In genomic region chr16:57900796-57901479, GRCh38 we compare ENCODE assay signal across 2 cellular contexts.
TF ChIP-seq lines count a peak whose summit lies in the region.

No MANE protein-coding gene starts in this region.

TF ChIP-seq in IMR-90, 13 proteins besides CTCF, POLR2A, EP300 and RAD21 (continued from another document):
- TF ChIP-seq CHD1 (IDR thresholded peaks at IDR 0.05; ENCODE audit: low read depth, low read length): no peak
- no peak for TF ChIP-seq RFX5 (IDR thresholded peaks at IDR 0.05; ENCODE audit: low read depth, low read length)
- no peak for TF ChIP-seq NFE2L2 (IDR thresholded peaks at IDR 0.05; ENCODE audit: low read depth, low read length)
- TF ChIP-seq MXI1 (IDR thresholded peaks at IDR 0.05; ENCODE audit: borderline replicate concordance, low read depth, low read length): no peak
- TF ChIP-seq CEBPB (IDR thresholded peaks at IDR 0.05; ENCODE audit: low read depth, low read length): no peak
- no peak for TF ChIP-seq USF2 (IDR thresholded peaks at IDR 0.05; ENCODE audit: low read depth, low read length)
- no peak for TF ChIP-seq MAZ (IDR thresholded peaks at IDR 0.05; ENCODE audit: borderline replicate concordance, low read depth, low read length)
- no peak for TF ChIP-seq FOS (IDR thresholded peaks at IDR 0.05; ENCODE audit: low read depth, low read length)

TF ChIP-seq in WTC11, 78 proteins besides CTCF, POLR2A, EP300 and RAD21:
- TF ChIP-seq PRDM15 (CRISPR knock-in tag; IDR thresholded peaks at IDR 0.05): 0 out of 2 replicates have a peak, but pooled peaks have one; percentile 20
- TF ChIP-seq, protein P1, sequence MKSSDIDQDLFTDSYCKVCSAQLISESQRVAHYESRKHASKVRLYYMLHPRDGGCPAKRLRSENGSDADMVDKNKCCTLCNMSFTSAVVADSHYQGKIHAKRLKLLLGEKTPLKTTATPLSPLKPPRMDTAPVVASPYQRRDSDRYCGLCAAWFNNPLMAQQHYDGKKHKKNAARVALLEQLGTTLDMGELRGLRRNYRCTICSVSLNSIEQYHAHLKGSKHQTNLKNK (CRISPR knock-in tag; IDR thresholded peaks at IDR 0.05): no peak
- TF ChIP-seq, protein P2, sequence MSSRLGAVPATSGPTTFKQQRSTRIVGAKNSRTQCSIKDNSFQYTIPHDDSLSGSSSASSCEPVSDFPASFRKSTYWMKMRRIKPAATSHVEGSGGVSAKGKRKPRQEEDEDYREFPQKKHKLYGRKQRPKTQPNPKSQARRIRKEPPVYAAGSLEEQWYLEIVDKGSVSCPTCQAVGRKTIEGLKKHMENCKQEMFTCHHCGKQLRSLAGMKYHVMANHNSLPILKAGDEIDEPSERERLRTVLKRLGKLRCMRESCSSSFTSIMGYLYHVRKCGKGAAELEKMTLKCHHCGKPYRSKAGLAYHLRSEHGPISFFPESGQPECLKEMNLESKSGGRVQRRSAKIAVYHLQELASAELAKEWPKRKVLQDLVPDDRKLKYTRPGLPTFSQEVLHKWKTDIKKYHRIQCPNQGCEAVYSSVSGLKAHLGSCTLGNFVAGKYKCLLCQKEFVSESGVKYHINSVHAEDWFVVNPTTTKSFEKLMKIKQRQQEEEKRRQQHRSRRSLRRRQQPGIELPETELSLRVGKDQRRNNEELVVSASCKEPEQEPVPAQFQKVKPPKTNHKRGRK (CRISPR knock-in tag; IDR thresholded peaks at IDR 0.05; ENCODE audit: borderline replicate concordance): no peak
